ENCODE assay signal across 9 cellular contexts in genomic region chr1:86741947-86742572, GRCh38. TPM values are rescaled to one million over a fixed set of nuclear protein-coding genes. Genes with fewer than 3 reads are reported as not detected.
A peak's percentile ranks its signal among the peaks of the same experiment; 100 is the strongest.
DNase-seq lines count a peak whose midpoint lies in the region; ATAC-seq and TF ChIP-seq lines count a peak whose summit lies in the region.
"Had no signal": no experiment of that assay in that cellular context is flagged by ENCODE, and none has a peak within 500 bp of the region (broad histone marks: within the 10 kb centered on the region; RNA-seq: fewer than 3 reads in every experiment).

No MANE protein-coding gene starts in this region.

- no peak overlapping the region for H3K27ac Mint-ChIP-seq in activated CD4-positive, alpha-beta memory T cell treated with anti-CD3 and anti-CD28 coated beads, Interleukin-2, amount 10 ng/mL, durations not matched to agents 7 days and 5 days
- H3K27ac Mint-ChIP-seq: activated naive CD8-positive, alpha-beta T cell had no signal

- no peak overlapping the region for H2AFZ ChIP-seq in SK-N-SH (ENCODE audit: low read depth)

- H3K27me3 Mint-ChIP-seq in activated CD4-positive, alpha-beta memory T cell treated with anti-CD3 and anti-CD28 coated beads, Interleukin-2, amount 10 ng/mL, durations not matched to agents 7 days and 5 days, result no peaks in the 10 kb centered on the region
- H3K27me3 Mint-ChIP-seq: activated naive CD8-positive, alpha-beta T cell had no signal

- no peak overlapping the region for H3K4me2 ChIP-seq in SK-N-SH

- peaks cover 36% of the 10 kb centered on the region for H3K36me3 Mint-ChIP-seq in activated CD4-positive, alpha-beta memory T cell treated with anti-CD3 and anti-CD28 coated beads, Interleukin-2, amount 10 ng/mL, durations not matched to agents 7 days and 5 days (ENCODE audit: low read depth)

- H3K9me2 ChIP-seq in SK-N-SH, result no peaks in the 10 kb centered on the region

- H3K36me3 ChIP-seq in SK-N-SH (replicated peaks in 1 of 2; ENCODE audit: control insufficient read depth in 1 of 2, insufficient read depth in 2 of 2, low read length in 1 of 2), result peaks cover 59 to 70% of the 10 kb centered on the region in 2 experiments
- H3K36me3 ChIP-seq in MG63, result peaks cover 32% of the 10 kb centered on the region

- H3K4me3 ChIP-seq in SK-N-SH (ENCODE audit: low read depth in 2 of 2, low read length in 1 of 2), result no peak overlapping the region; a peak in 1 of 4 replicates
- H3K4me3 ChIP-seq in MG63, result no peak overlapping the region

- H3K4me3 Mint-ChIP-seq in activated CD4-positive, alpha-beta memory T cell treated with anti-CD3 and anti-CD28 coated beads, Interleukin-2, amount 10 ng/mL, durations not matched to agents 7 days and 5 days, result no peak overlapping the region
- H3K4me3 Mint-ChIP-seq: activated naive CD8-positive, alpha-beta T cell had no signal

- H3K9ac ChIP-seq in SK-N-SH, result no peak overlapping the region

- POLR2A ChIA-PET in SK-N-SH (lab: Yijun Ruan, JAX), result no interaction called here
- POLR2A ChIA-PET in activated CD4-positive, alpha-beta memory T cell treated with anti-CD3 and anti-CD28 coated beads, Interleukin-2, amount 10 ng/mL, durations not matched to agents 7 days and 5 days (lab: Charles Lee), result interaction anchor here (0.7 to 7.2 kb wide), 3 partner anchors 19 to 55 kb away, joined by 3 to 59 read pairs (median 3); partner anchors contain the start of gene SH3GLB1

- TF ChIP-seq CTCF in SK-N-SH (IDR thresholded peaks at IDR 0.05), result peak; percentile 83

- no peaks in the 10 kb centered on the region for H3K4me1 ChIP-seq in SK-N-SH (ENCODE audit: control insufficient read depth in 1 of 2, insufficient read depth in 2 of 2, low read depth in 1 of 2, low read length in 1 of 2)

- no peak for TF ChIP-seq EP300 in SK-N-SH (IDR thresholded peaks at IDR 0.05; ENCODE audit: borderline replicate concordance in 1 of 2, low read depth in 1 of 2, low read length in 1 of 2)

- CTCF ChIA-PET in SK-N-SH (lab: Yijun Ruan, JAX), result interaction anchor here (0.6 to 3.9 kb wide), 20 partner anchors 8 to 362 kb away, joined by 3 to 28 read pairs (median 3); partner anchors contain the start of gene SH3GLB1
- CTCF ChIA-PET in activated CD4-positive, alpha-beta memory T cell treated with anti-CD3 and anti-CD28 coated beads, Interleukin-2, amount 10 ng/mL, durations not matched to agents 7 days and 5 days (lab: Charles Lee), result interaction anchor here (0.6 to 3.3 kb wide), 5 partner anchors 11 to 362 kb away, joined by 3 to 35 read pairs (median 3); partner anchors contain the start of gene SH3GLB1

- no peaks in the 10 kb centered on the region for H3K27me3 ChIP-seq in SK-N-SH (ENCODE audit: insufficient read depth)
- no peaks in the 10 kb centered on the region for H3K27me3 ChIP-seq in MG63

- TF ChIP-seq RAD21 in SK-N-SH (IDR thresholded peaks at IDR 0.05; ENCODE audit: low read length), result peak; percentile 73

- DNase-seq in SK-N-SH (peak; percentile 21), NAMALWA (ENCODE audit: low spot score) (peak; percentile 68), glomerular visceral epithelial cell (ENCODE audit: extremely low spot score) (peak; percentile 31), MG63 (no peak)
- DNase-seq in activated CD4-positive, alpha-beta memory T cell treated with anti-CD3 and anti-CD28 coated beads, Interleukin-2, amount 10 ng/mL, durations not matched to agents 7 days and 5 days, result peak; percentile 28
- DNase-seq in stimulated activated CD4-positive, alpha-beta T cell treated with anti-CD3 and anti-CD28 coated beads, Interleukin-4, amount 100 ng/mL, for 24 hours, result peak; percentile 33

- 65% methylated on average over 6 of the region's 6 CpGs for WGBS in SK-N-SH (ENCODE audit: low lambda C conversion rate)

- H3K4me1 Mint-ChIP-seq in activated CD4-positive, alpha-beta memory T cell treated with anti-CD3 and anti-CD28 coated beads, Interleukin-2, amount 10 ng/mL, durations not matched to agents 7 days and 5 days, result peaks cover 4% of the 10 kb centered on the region

- no peaks in the 10 kb centered on the region for H4K20me1 ChIP-seq in SK-N-SH (ENCODE audit: insufficient read depth)

- no peaks in the 10 kb centered on the region for H3K9me3 Mint-ChIP-seq in activated CD4-positive, alpha-beta memory T cell treated with anti-CD3 and anti-CD28 coated beads, Interleukin-2, amount 10 ng/mL, durations not matched to agents 7 days and 5 days

- no peaks in the 10 kb centered on the region for H3K9me3 ChIP-seq in SK-N-SH
- no peaks in the 10 kb centered on the region for H3K9me3 ChIP-seq in MG63

- ATAC-seq in SK-N-SH treated with all-trans-retinoic acid at 6 μM for 48 hours (no peak), HG02588 (IDR thresholded peaks at IDR 0.05; ENCODE audit: unreplicated experiment) (no peak)

- H3K79me2 ChIP-seq in SK-N-SH (ENCODE audit: insufficient read depth), result no peaks in the 10 kb centered on the region

- H3F3A ChIP-seq in SK-N-SH (replicated peaks; ENCODE audit: insufficient read depth), result peaks cover 11% of the 10 kb centered on the region

- no peak overlapping the region for H3K27ac ChIP-seq in SK-N-SH (ENCODE audit: low read depth in 2 of 2, low read length in 1 of 2)

TF ChIP-seq in SK-N-SH, 30 proteins besides CTCF, POLR2A, EP300 and RAD21:
- TF ChIP-seq RXRA (IDR thresholded peaks at IDR 0.05; ENCODE audit: borderline replicate concordance, low read depth) (no peak), SMC3 (IDR thresholded peaks at IDR 0.05; ENCODE audit: low read depth, low read length) (peak; percentile 41)

TF ChIP-seq in SK-N-SH treated with all-trans-retinoic acid at 6 μM for 48 hours, 23 proteins besides CTCF, POLR2A, EP300 and RAD21:
- TF ChIP-seq, protein P1, sequence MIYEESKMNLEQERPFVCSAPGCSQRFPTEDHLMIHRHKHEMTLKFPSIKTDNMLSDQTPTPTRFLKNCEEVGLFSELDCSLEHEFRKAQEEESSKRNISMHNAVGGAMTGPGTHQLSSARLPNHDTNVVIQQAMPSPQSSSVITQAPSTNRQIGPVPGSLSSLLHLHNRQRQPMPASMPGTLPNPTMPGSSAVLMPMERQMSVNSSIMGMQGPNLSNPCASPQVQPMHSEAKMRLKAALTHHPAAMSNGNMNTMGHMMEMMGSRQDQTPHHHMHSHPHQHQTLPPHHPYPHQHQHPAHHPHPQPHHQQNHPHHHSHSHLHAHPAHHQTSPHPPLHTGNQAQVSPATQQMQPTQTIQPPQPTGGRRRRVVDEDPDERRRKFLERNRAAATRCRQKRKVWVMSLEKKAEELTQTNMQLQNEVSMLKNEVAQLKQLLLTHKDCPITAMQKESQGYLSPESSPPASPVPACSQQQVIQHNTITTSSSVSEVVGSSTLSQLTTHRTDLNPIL (CRISPR knock-in tag; IDR thresholded peaks at IDR 0.05; ENCODE audit: low read depth), result no peak
- TF ChIP-seq ZNF70 (CRISPR knock-in tag; IDR thresholded peaks at IDR 0.05), result no peak
- TF ChIP-seq ZC3H10 (CRISPR knock-in tag; IDR thresholded peaks at IDR 0.05), result no peak
- TF ChIP-seq, protein P2, sequence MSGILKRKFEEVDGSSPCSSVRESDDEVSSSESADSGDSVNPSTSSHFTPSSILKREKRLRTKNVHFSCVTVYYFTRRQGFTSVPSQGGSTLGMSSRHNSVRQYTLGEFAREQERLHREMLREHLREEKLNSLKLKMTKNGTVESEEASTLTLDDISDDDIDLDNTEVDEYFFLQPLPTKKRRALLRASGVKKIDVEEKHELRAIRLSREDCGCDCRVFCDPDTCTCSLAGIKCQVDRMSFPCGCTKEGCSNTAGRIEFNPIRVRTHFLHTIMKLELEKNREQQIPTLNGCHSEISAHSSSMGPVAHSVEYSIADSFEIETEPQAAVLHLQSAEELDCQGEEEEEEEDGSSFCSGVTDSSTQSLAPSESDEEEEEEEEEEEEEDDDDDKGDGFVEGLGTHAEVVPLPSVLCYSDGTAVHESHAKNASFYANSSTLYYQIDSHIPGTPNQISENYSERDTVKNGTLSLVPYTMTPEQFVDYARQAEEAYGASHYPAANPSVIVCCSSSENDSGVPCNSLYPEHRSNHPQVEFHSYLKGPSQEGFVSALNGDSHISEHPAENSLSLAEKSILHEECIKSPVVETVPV (CRISPR knock-in tag; IDR thresholded peaks at IDR 0.05), result no peak
- no peak for TF ChIP-seq TOX (CRISPR knock-in tag; IDR thresholded peaks at IDR 0.05; ENCODE audit: borderline replicate concordance)
- TF ChIP-seq OSR1 (CRISPR knock-in tag; IDR thresholded peaks at IDR 0.05), result no peak

RNA-seq across cellular contexts. Expression of gene SH3GLB1, which starts 37.7 kb away (rescaled TPM):
- 13.2 and 16.3 TPM in 2 replicates for polyA plus RNA-seq in SK-N-SH (2012; rRNA removed)
- 21.3 and 24.2 TPM in 2 replicates for polyA plus RNA-seq in SK-N-SH (2012; cell fraction: cytosol; rRNA removed)
- polyA plus RNA-seq in SK-N-SH (2012; cell fraction: nucleus; rRNA removed), result 8.8 and 19.4 TPM in 2 replicates
- total RNA-seq in activated CD4-positive, alpha-beta memory T cell treated with anti-CD3 and anti-CD28 coated beads, Interleukin-2, amount 10 ng/mL, durations not matched to agents 7 days and 5 days, result 10 to 100 TPM; 79.6 to 82.8 TPM
- 24.1 and 25.1 TPM in 2 replicates for total RNA-seq in MG63 (2014; rRNA removed; shearing (Covaris generic); ENCODE audit: low replicate concordance)
